ENCODE assay signal across 8 cellular contexts in genomic region chr3:182981038-182981380, GRCh38.
DNase-seq lines count a peak whose midpoint lies in the region; TF ChIP-seq lines count a peak whose summit lies in the region.

No MANE protein-coding gene starts in this region.

- H3K36me3 ChIP-seq in ACC112 (ENCODE audit: insufficient read depth, low read length) (no peaks in the 10 kb centered on the region), muscle layer of duodenum (ENCODE audit: control insufficient read depth in 1 of 2, insufficient read depth in 2 of 2, low read length in 2 of 2) (no peaks in the 10 kb centered on the region)

- no peak for TF ChIP-seq CTCF in HL-60 (IDR thresholded peaks at IDR 0.05; ENCODE audit: insufficient read depth, low read length)

- H3K79me2 ChIP-seq in ACC112 (ENCODE audit: control insufficient read depth, insufficient read depth, low read length, unreplicated experiment) = peaks cover 40% of the 10 kb centered on the region

- no peak overlapping the region for H3K27ac ChIP-seq in ACC112 (ENCODE audit: low read depth, low read length)
- no peak overlapping the region for H3K27ac ChIP-seq in HL-60 (replicated peaks)
- H3K27ac ChIP-seq in cingulate gyrus (ENCODE audit: low read depth, low read length) = peak overlapping the region; percentile 94
- peak overlapping the region; percentile 36 for H3K27ac ChIP-seq in muscle layer of duodenum (ENCODE audit: low read length)

- H2AFZ ChIP-seq in ACC112 (ENCODE audit: low read length, unreplicated experiment) = peak overlapping the region; percentile 77

- peaks cover 24% of the 10 kb centered on the region for H3K4me1 ChIP-seq in ACC112 (ENCODE audit: control insufficient read depth, insufficient read depth, low read length, unreplicated experiment)
- H3K4me1 ChIP-seq in muscle layer of duodenum (ENCODE audit: control insufficient read depth in 1 of 2, insufficient read depth in 2 of 2, low read length in 2 of 2) = peaks cover 3 to 15% of the 10 kb centered on the region in 2 donors

- no peaks in the 10 kb centered on the region for H3K9me3 ChIP-seq in muscle layer of duodenum (ENCODE audit: control insufficient read depth in 1 of 2, low read length in 2 of 2)

- H3K4me3 ChIP-seq in ACC112 (ENCODE audit: low read depth, low read length) (peak overlapping the region; percentile 98), HL-60 (replicated peaks; ENCODE audit: insufficient read depth, low read length) (peak overlapping the region; percentile 93), muscle layer of duodenum (ENCODE audit: low read depth in 1 of 2, low read length in 2 of 2) (peak overlapping the region; percentile 59 to 68)

- H3K27me3 ChIP-seq in ACC112 (ENCODE audit: insufficient read depth, low read length) (no peaks in the 10 kb centered on the region), HL-60 (ENCODE audit: insufficient read depth, poor library complexity, severe bottlenecking) (no peaks in the 10 kb centered on the region), muscle layer of duodenum (ENCODE audit: low read depth, low read length) (no peaks in the 10 kb centered on the region)

- DNase-seq in HL-60 (ENCODE audit: low read depth in 1 of 2, low spot score in 1 of 2) = no peak
- no peak for DNase-seq in COLO668 (lab: John Stamatoyannopoulos, UW; ENCODE audit: unreplicated experiment)
- DNase-seq in NAMALWA (ENCODE audit: low spot score) = no peak
- no peak for DNase-seq in DMS79 treated with DMSO at 0.1 percent for 48 hours (lab: John Stamatoyannopoulos, UW)
- no peak for DNase-seq in NOMO-1 treated with DMSO at 0.1 percent for 48 hours (lab: John Stamatoyannopoulos, UW; ENCODE audit: unreplicated experiment)

Comparison
In these comparisons a context has a peak if more than half of its experiments do, and no peak if none do; other contexts are left out.
1. H3K27ac ChIP-seq: peak in cingulate gyrus (single experiment) and muscle layer of duodenum (single experiment); none in ACC112 (single experiment) and HL-60 (single experiment).
2. Peak in every context shown above with its lines, with median percentiles within 50 percentile points of each other: H3K4me3 ChIP-seq.